ENCODE assay signal across 16 cellular contexts in the genomic region with DNA sequence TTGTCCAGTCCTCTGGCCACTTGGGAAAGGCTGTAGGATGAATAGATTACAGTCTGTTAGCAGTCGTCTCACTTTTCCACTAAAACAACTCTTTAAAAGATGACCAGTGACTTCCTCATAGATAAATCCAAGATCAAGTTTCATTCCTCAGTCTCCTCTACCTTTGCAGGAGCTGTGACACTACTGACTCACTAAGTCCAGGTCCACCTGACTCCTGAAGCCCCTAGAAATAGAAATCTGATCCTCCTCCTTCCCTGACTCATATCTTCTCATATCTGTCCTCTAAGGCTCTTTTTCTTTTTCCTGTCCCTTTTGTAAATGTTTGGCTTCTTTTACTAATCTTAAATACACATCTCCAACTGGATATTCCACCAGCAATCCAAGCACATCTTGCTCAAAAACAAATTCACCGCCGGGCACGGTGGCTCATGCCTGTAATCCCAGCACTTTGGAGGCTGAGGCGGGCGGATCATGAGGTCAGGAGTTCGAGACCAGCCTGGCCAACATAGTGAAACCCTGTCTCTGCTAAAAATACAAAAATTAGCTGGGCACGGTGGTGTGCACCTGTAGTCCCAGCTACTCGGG. TPM values are rescaled to one million over a fixed set of nuclear protein-coding genes. Genes with fewer than 3 reads are reported as not detected.
A peak's percentile ranks its signal among the peaks of the same experiment; 100 is the strongest.
DNase-seq lines count a peak whose midpoint lies in the region; ATAC-seq and TF ChIP-seq lines count a peak whose summit lies in the region.
"Had no signal": no experiment of that assay in that cellular context is flagged by ENCODE, and none has a peak within 500 bp of the region (broad histone marks: within the 10 kb centered on the region; RNA-seq: fewer than 3 reads in every experiment).

No MANE protein-coding gene starts in this region.

- peaks cover 19 to 26% of the 10 kb centered on the region in 2 donors for H3K4me1 Mint-ChIP-seq in immature natural killer cell

- no peak for ATAC-seq in HG03025 (IDR thresholded peaks at IDR 0.05; ENCODE audit: low FRiP score, unreplicated experiment)
- no peak for ATAC-seq in GM19452 (IDR thresholded peaks at IDR 0.05; ENCODE audit: unreplicated experiment)
- ATAC-seq: CD8-positive, alpha-beta T cell; K562 had no signal

- no peaks in the 10 kb centered on the region for H3K9me3 ChIP-seq in prostate gland
- H3K9me3 ChIP-seq: BE2C had no signal

- H3K9me3 Mint-ChIP-seq in immature natural killer cell, result no peaks in the 10 kb centered on the region
- H3K9me3 Mint-ChIP-seq: H9 had no signal

- H3K27ac ChIP-seq in prostate gland, result peak overlapping the region; percentile 85 to 88

- H3K27ac Mint-ChIP-seq in immature natural killer cell, result peak overlapping the region in 4 of 6 donors; percentile 6 to 50 (median 29)
- H3K27ac Mint-ChIP-seq: CD8-positive, alpha-beta T cell; H9 had no signal

- no peak overlapping the region for H3K4me3 ChIP-seq in prostate gland
- H3K4me3 ChIP-seq: K562 had no signal

- no peak overlapping the region for H3K4me3 Mint-ChIP-seq in immature natural killer cell
- H3K4me3 Mint-ChIP-seq: CD8-positive, alpha-beta T cell; H9 had no signal

- 59% methylated on average over 9 of the region's 9 CpGs for WGBS in prostate gland

- H3K36me3 Mint-ChIP-seq in immature natural killer cell, result peaks cover 0 to 8% (median 0%) of the 10 kb centered on the region in 3 donors

- H3K27me3 Mint-ChIP-seq in immature natural killer cell (ENCODE audit: low read depth in 3 of 3), result peaks cover 9 to 10% (median 9%) of the 10 kb centered on the region in 3 donors

- DNase-seq in DMS53 treated with DMSO at 0.1 percent for 48 hours (lab: John Stamatoyannopoulos, UW; ENCODE audit: unreplicated experiment) (peak; percentile 8), M059J (ENCODE audit: low read depth) (peak; percentile 34), immature natural killer cell (no peak), prostate gland (ENCODE audit: low spot score) (peak; percentile 50)
- no peak for DNase-seq in activated CD8-positive, alpha-beta memory T cell treated with anti-CD3 and anti-CD28 coated beads for 24 hours
- DNase-seq: BE2C; CD8-positive, alpha-beta T cell; H9; NCI-H1092 treated with DMSO at 0.1 percent for 48 hours; NCI-H1694 treated with DMSO at 0.1 percent for 48 hours; NCI-H446; NCI-H774; SHP77 treated with DMSO at 0.1 percent for 48 hours had no signal

- H3K4me1 ChIP-seq in prostate gland (replicated peaks), result no peaks in the 10 kb centered on the region
- H3K4me1 ChIP-seq: BE2C had no signal

- intact Hi-C loops in prostate gland (cut with DNase I), result loop anchor here (5.0 kb wide), 2 partner anchors 98 to 238 kb away; partner anchors contain the start of genes CDK7 and SLC30A5

- H3K36me3 ChIP-seq in prostate gland, result no peaks in the 10 kb centered on the region
- H3K36me3 ChIP-seq: BE2C had no signal

- TF ChIP-seq POLR2A in prostate gland (IDR thresholded peaks at IDR 0.05), result no peak

- no peak for TF ChIP-seq CTCF in prostate gland (IDR thresholded peaks at IDR 0.05)

- H3K27me3 ChIP-seq in prostate gland (replicated peaks; ENCODE audit: insufficient read depth), result no peaks in the 10 kb centered on the region
- H3K27me3 ChIP-seq: BE2C had no signal

RNA-seq across cellular contexts. Expression of gene CCDC125, which starts 2.6 kb away (rescaled TPM):
- 5.1 and 7.6 TPM in 2 replicates for total RNA-seq in M059J (2014; rRNA removed; shearing (Covaris generic))
- 1 to 10 TPM in 2 of 3 donors, under 1 TPM in 1; 0.83 to 8.1 (median 3.0) TPM for polyA plus RNA-seq in immature natural killer cell
- 10 to 100 TPM; 12.9 to 21.7 TPM for total RNA-seq in prostate gland

RNA-seq across cellular contexts. Expression of gene AK6, which starts 39.3 kb away (rescaled TPM):
- total RNA-seq in M059J (2014; rRNA removed; shearing (Covaris generic)), result 48.9 and 51.6 TPM in 2 replicates
- polyA plus RNA-seq in immature natural killer cell, result 10 to 100 TPM; 34.9 to 70.7 (median 52.7) TPM
- total RNA-seq in prostate gland, result 10 to 100 TPM; 21.3 to 33.0 TPM

RNA-seq across cellular contexts. Expression of gene TAF9, which starts 39.3 kb away (rescaled TPM):
- total RNA-seq in M059J (2014; rRNA removed; shearing (Covaris generic)), result 94.7 and 114 TPM in 2 replicates
- 100 to 1,000 TPM in 1 of 3 donors, 10 to 100 TPM in 2; 63.6 to 102 (median 73.8) TPM for polyA plus RNA-seq in immature natural killer cell
- 10 to 100 TPM; 32.2 to 50.1 TPM for total RNA-seq in prostate gland

RNA-seq across cellular contexts. Expression of gene RAD17, which starts 39.6 kb away (rescaled TPM):
- 8.5 and 19.7 TPM in 2 replicates for total RNA-seq in M059J (2014; rRNA removed; shearing (Covaris generic))
- 10 to 100 TPM; 15.1 to 23.3 (median 23.1) TPM for polyA plus RNA-seq in immature natural killer cell
- total RNA-seq in prostate gland, result 10 to 100 TPM; 28.8 to 29.5 TPM

Comparison
In these comparisons a context has a peak if more than half of its experiments do, and no peak if none do; other contexts are left out.
1. DNase-seq: peak in DMS53 treated with DMSO at 0.1 percent for 48 hours (single experiment), M059J (single experiment) and prostate gland (single experiment); none in immature natural killer cell (0 of 3) and activated CD8-positive, alpha-beta memory T cell treated with anti-CD3 and anti-CD28 coated beads for 24 hours (single experiment).